8 cellular contexts compared by ENCODE assay signal in the genomic region with DNA sequence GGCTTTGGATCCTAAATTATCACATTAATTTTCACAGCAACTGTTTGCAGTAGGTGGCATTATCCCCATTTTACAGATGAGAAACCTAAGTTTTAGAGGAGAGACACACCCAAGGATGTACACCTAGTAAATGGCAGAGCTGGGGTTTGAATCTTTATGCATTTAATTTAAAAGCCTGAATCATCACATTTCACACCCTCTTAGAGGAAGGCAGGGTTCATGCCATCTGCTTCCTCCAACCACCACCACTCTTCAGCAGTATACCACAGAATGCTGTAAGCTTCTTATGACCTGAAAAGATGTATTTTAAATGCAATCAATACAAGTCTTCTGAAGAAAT.
DNase-seq lines count a peak whose midpoint lies in the region; ATAC-seq, FAIRE-seq and TF ChIP-seq lines count a peak whose summit lies in the region.

No MANE protein-coding gene starts in this region.

- peak overlapping the region; percentile 47; the same call in 1 of the 2 replicates for H2BK20ac ChIP-seq in IMR-90 (ENCODE audit: low read depth, low read length)

- H3K56ac ChIP-seq in IMR-90 (ENCODE audit: extremely low read depth, insufficient read depth, low read length), result no peak overlapping the region

- no peak for FAIRE-seq in RCC 7860 (lab: Jason Lieb, UNC)

- H3K14ac ChIP-seq in IMR-90 (replicated peaks; ENCODE audit: low read depth, low read length), result peak overlapping the region; percentile 45; the same call in 1 of the 2 replicates

- H4K20me1 ChIP-seq in IMR-90 (ENCODE audit: insufficient read depth, low read length), result no peaks in the 10 kb centered on the region

- no TSS peak for BruUV-seq in IMR-90 (replicated peaks; lab: Mats Ljungman, UMichigan)

- H2AK9ac ChIP-seq in IMR-90 (replicated peaks; ENCODE audit: low read depth, low read length, poor library complexity), result no peak overlapping the region

- no peak overlapping the region for H2AFZ ChIP-seq in IMR-90 (replicated peaks; ENCODE audit: low read length, poor library complexity)

- H3K4me1 ChIP-seq in IMR-90 (ENCODE audit: control insufficient read depth, insufficient read depth, low read length) (no peaks in the 10 kb centered on the region), mucosa of stomach (ENCODE audit: control insufficient read depth, insufficient read depth, low read length) (peaks cover 12% of the 10 kb centered on the region)

- H4K5ac ChIP-seq in IMR-90 (ENCODE audit: low read depth, low read length), result peak overlapping the region; percentile 74; the same call in 1 of the 2 replicates

- peak overlapping the region; percentile 48; the same call in 1 of the 2 replicates for H3K18ac ChIP-seq in IMR-90 (ENCODE audit: low read depth, low read length)

- H2AK5ac ChIP-seq in IMR-90 (ENCODE audit: low read depth, low read length), result peak overlapping the region; percentile 74; the same call in 1 of the 2 replicates

- H2BK5ac ChIP-seq in IMR-90 (ENCODE audit: low read depth, low read length, poor library complexity, severe bottlenecking), result peak overlapping the region; percentile 87

- POLR2A ChIA-PET in IMR-90 (lab: Charles Lee; ENCODE audit: unreplicated experiment), result interaction anchor here (0.5 kb wide), 1 partner anchor 245 kb away, joined by 3 read pairs; no protein-coding TSS in a partner anchor
- POLR2A ChIA-PET in activated CD8-positive, alpha-beta T cell treated with anti-CD3 and anti-CD28 coated beads for 36 hours (lab: Charles Lee), result interaction anchor here (1.6 to 2.6 kb wide), 3 partner anchors 198 to 334 kb away, joined by 5 to 10 read pairs (median 9); no protein-coding TSS in a partner anchor

- H3K4me2 ChIP-seq in IMR-90 (ENCODE audit: low read depth, low read length), result no peak overlapping the region; the same call in 1 of the 2 replicates

- H3K9ac ChIP-seq in IMR-90 (ENCODE audit: low read depth, low read length), result no peak overlapping the region; the same call in 1 of the 2 replicates
- peak overlapping the region; percentile 19 for H3K9ac ChIP-seq in mucosa of stomach (ENCODE audit: low read length)

- TF ChIP-seq RAD21 in IMR-90 (IDR thresholded peaks at IDR 0.05; ENCODE audit: low read length), result no peak

- peaks cover 1% of the 10 kb centered on the region for H3K36me3 Mint-ChIP-seq in activated CD8-positive, alpha-beta T cell treated with anti-CD3 and anti-CD28 coated beads for 36 hours (ENCODE audit: low read depth)

- no peak overlapping the region for H3K4me3 Mint-ChIP-seq in activated CD8-positive, alpha-beta T cell treated with anti-CD3 and anti-CD28 coated beads for 36 hours

- H3K79me1 ChIP-seq in IMR-90 (ENCODE audit: low read depth in 1 of 2, low read length in 2 of 2), result peaks cover 3 to 14% of the 10 kb centered on the region in 2 experiments; a peak in 2 of 4 replicates

- H4K91ac ChIP-seq in IMR-90 (ENCODE audit: insufficient read depth, low read depth, low read length), result peak overlapping the region; percentile 10; the same call in 1 of the 2 replicates

- H3K27me3 ChIP-seq in IMR-90 (ENCODE audit: control insufficient read depth, insufficient read depth, low read length) (no peaks in the 10 kb centered on the region), mucosa of stomach (ENCODE audit: control insufficient read depth, insufficient read depth, low read length) (no peaks in the 10 kb centered on the region)

- peak overlapping the region; percentile 77; the same call in 1 of the 2 replicates for H3K23ac ChIP-seq in IMR-90 (ENCODE audit: low read depth, low read length)

- H3K4me3 ChIP-seq in AG10803 (ENCODE audit: low read length) (no peak overlapping the region), IMR-90 (ENCODE audit: insufficient read depth, low read depth, low read length) (no peak overlapping the region), mucosa of stomach (ENCODE audit: low read length) (no peak overlapping the region)

- DNase-seq in AG10803 (ENCODE audit: low read depth) (peak; percentile 19), IMR-90 (no peak), GM19238 (ENCODE audit: insufficient read length, low spot score) (no peak), RCC 7860 (ENCODE audit: low spot score) (no peak), dermis blood vessel endothelial cell (no peak), kidney tubule cell (ENCODE audit: low spot score) (no peak)
- peak; percentile 27 for DNase-seq in activated CD8-positive, alpha-beta T cell treated with anti-CD3 and anti-CD28 coated beads for 36 hours

- TF ChIP-seq CTCF in AG10803 (conservative IDR thresholded peaks at IDR 0.05; ENCODE audit: low read length), result no peak
- TF ChIP-seq CTCF in IMR-90 (conservative IDR thresholded peaks at IDR 0.05; ENCODE audit: low read depth, low read length), result no peak
- TF ChIP-seq CTCF in activated CD8-positive, alpha-beta T cell treated with anti-CD3 and anti-CD28 coated beads for 36 hours (IDR thresholded peaks at IDR 0.05), result no peak

- CTCF ChIA-PET in IMR-90 (lab: Yijun Ruan, JAX), result interaction anchor here (0.5 to 2.9 kb wide), 12 partner anchors 9 to 335 kb away, joined by 3 to 39 read pairs (median 3); no protein-coding TSS in a partner anchor
- CTCF ChIA-PET in activated CD8-positive, alpha-beta T cell treated with anti-CD3 and anti-CD28 coated beads for 36 hours (lab: Charles Lee), result interaction anchor here (0.6 to 7.0 kb wide), 21 partner anchors 8 to 334 kb away, joined by 3 to 152 read pairs (median 4); a partner anchor contains a TSS

- no peak overlapping the region for H3K27ac ChIP-seq in IMR-90 (ENCODE audit: insufficient read depth, low read length)

- H3K27ac Mint-ChIP-seq in activated CD8-positive, alpha-beta T cell treated with anti-CD3 and anti-CD28 coated beads for 36 hours, result no peak overlapping the region

- intact Hi-C loops in IMR-90 (cut with micrococcal nuclease), result loop anchor here (1.0 to 5.0 kb wide), 5 partner anchors 198 to 334 kb away; no protein-coding TSS in a partner anchor
- intact Hi-C loops in activated CD8-positive, alpha-beta T cell treated with anti-CD3 and anti-CD28 coated beads for 36 hours (cut with micrococcal nuclease), result loop anchor here (5.0 kb wide), 2 partner anchors 210 to 335 kb away; no protein-coding TSS in a partner anchor

- TF ChIP-seq POLR2A in IMR-90 (IDR thresholded peaks at IDR 0.05; ENCODE audit: low read depth, low read length), result no peak

- H3K9me3 Mint-ChIP-seq in activated CD8-positive, alpha-beta T cell treated with anti-CD3 and anti-CD28 coated beads for 36 hours, result no peaks in the 10 kb centered on the region

- H3K27me3 Mint-ChIP-seq in activated CD8-positive, alpha-beta T cell treated with anti-CD3 and anti-CD28 coated beads for 36 hours, result no peaks in the 10 kb centered on the region

- H3K4ac ChIP-seq in IMR-90 (ENCODE audit: low read depth, low read length), result peak overlapping the region; percentile 54; the same call in 1 of the 2 replicates

- H4K8ac ChIP-seq in IMR-90 (ENCODE audit: low read depth in 2 of 2, low read length in 2 of 2), result peak overlapping the region; percentile 1 to 59; a peak in 2 of 4 replicates

- no peak for ATAC-seq in IMR-90 (ENCODE audit: low read depth)
- ATAC-seq in activated CD8-positive, alpha-beta T cell treated with anti-CD3 and anti-CD28 coated beads for 36 hours, result peak; percentile 82

- H3K36me3 ChIP-seq in IMR-90 (ENCODE audit: control insufficient read depth, insufficient read depth, low read length), result no peaks in the 10 kb centered on the region
- H3K36me3 ChIP-seq in mucosa of stomach (ENCODE audit: control insufficient read depth, insufficient read depth, low read length), result no peaks in the 10 kb centered on the region

- dilution Hi-C loops in IMR-90 (cut with HindIII; ENCODE audit: low sequenced_read_pairs, unreplicated experiment), result no loop called here

- peak overlapping the region; percentile 12; the same call in 1 of the 3 replicates for H2BK15ac ChIP-seq in IMR-90 (ENCODE audit: low read depth, low read length)

- in situ Hi-C loops in IMR-90 (cut with MboI; ENCODE audit: low sequenced_read_pairs), result loop anchor here (5.0 kb wide), 1 partner anchor 335 kb away; no protein-coding TSS in a partner anchor

- H3K4me1 Mint-ChIP-seq in activated CD8-positive, alpha-beta T cell treated with anti-CD3 and anti-CD28 coated beads for 36 hours (ENCODE audit: low read depth), result peaks cover 43% of the 10 kb centered on the region

- H3K9me3 ChIP-seq in IMR-90 (ENCODE audit: control insufficient read depth, insufficient read depth, low read length) (no peaks in the 10 kb centered on the region), mucosa of stomach (ENCODE audit: control insufficient read depth, low read length) (no peaks in the 10 kb centered on the region)

- H2BK120ac ChIP-seq in IMR-90 (ENCODE audit: low read depth, low read length), result peak overlapping the region; percentile 85; the same call in 1 of the 2 replicates

- H3K9me1 ChIP-seq in IMR-90 (ENCODE audit: insufficient read depth, low read length), result no peaks in the 10 kb centered on the region

TF ChIP-seq in IMR-90, 13 proteins besides CTCF, POLR2A, EP300 and RAD21:
- no peak for TF ChIP-seq SMC3 (IDR thresholded peaks at IDR 0.05; ENCODE audit: low read depth, low read length)
- TF ChIP-seq MXI1 (IDR thresholded peaks at IDR 0.05; ENCODE audit: borderline replicate concordance, low read depth, low read length), result no peak
- TF ChIP-seq, protein P1, sequence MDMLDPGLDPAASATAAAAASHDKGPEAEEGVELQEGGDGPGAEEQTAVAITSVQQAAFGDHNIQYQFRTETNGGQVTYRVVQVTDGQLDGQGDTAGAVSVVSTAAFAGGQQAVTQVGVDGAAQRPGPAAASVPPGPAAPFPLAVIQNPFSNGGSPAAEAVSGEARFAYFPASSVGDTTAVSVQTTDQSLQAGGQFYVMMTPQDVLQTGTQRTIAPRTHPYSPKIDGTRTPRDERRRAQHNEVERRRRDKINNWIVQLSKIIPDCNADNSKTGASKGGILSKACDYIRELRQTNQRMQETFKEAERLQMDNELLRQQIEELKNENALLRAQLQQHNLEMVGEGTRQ (IDR thresholded peaks at IDR 0.05; ENCODE audit: low read depth, low read length), result no peak
- no peak for TF ChIP-seq CEBPB (IDR thresholded peaks at IDR 0.05; ENCODE audit: low read depth, low read length)
- TF ChIP-seq RCOR1 (IDR thresholded peaks at IDR 0.05; ENCODE audit: insufficient replicate concordance, low read length), result no peak
- TF ChIP-seq CHD1 (IDR thresholded peaks at IDR 0.05; ENCODE audit: low read depth, low read length), result no peak
- no peak for TF ChIP-seq NFE2L2 (IDR thresholded peaks at IDR 0.05; ENCODE audit: low read depth, low read length)
- no peak for TF ChIP-seq FOS (IDR thresholded peaks at IDR 0.05; ENCODE audit: low read depth, low read length)
- TF ChIP-seq BHLHE40 (IDR thresholded peaks at IDR 0.05; ENCODE audit: low read depth, low read length), result no peak

Comparison
In these comparisons a context has a peak if more than half of its experiments do, and no peak if none do; other contexts are left out.
1. DNase-seq: peak in AG10803 (single experiment) and activated CD8-positive, alpha-beta T cell treated with anti-CD3 and anti-CD28 coated beads for 36 hours (single experiment); none in IMR-90 (single experiment), GM19238 (single experiment), RCC 7860 (single experiment), dermis blood vessel endothelial cell (single experiment) and kidney tubule cell (single experiment).